28 cellular contexts compared by ENCODE assay signal in genomic region chr4:8869002-8869878, GRCh38. TPM values are rescaled to one million over a fixed set of nuclear protein-coding genes. Genes with fewer than 3 reads are reported as not detected.
"Had no signal": no experiment of that assay in that cellular context is flagged by ENCODE, and none has a peak within 500 bp of the region (broad histone marks: within the 10 kb centered on the region; RNA-seq: fewer than 3 reads in every experiment).

No MANE protein-coding gene starts in this region.

- H3K9me3 ChIP-seq: lower lobe of right lung, mucosa of descending colon had no signal

- H3K36me3 Mint-ChIP-seq: activated CD4-positive, alpha-beta memory T cell treated with anti-CD3 and anti-CD28 coated beads for 36 hours; immature natural killer cell; T-cell had no signal

- H3K9me3 Mint-ChIP-seq: activated CD4-positive, alpha-beta memory T cell treated with anti-CD3 and anti-CD28 coated beads for 36 hours; activated T-helper 2 cell treated with anti-CD3 and anti-CD28 coated beads, Interferon-gamma antibody, Interleukin-2, Interleukin-4, amounts not matched to agents 10 μg/mL and 5 μg/mL and 100 μg/mL, durations not matched to agents 14 hours and 24 hours and 36 hours; immature natural killer cell; T-cell had no signal

- H3K27ac Mint-ChIP-seq: activated T-helper 2 cell treated with anti-CD3 and anti-CD28 coated beads, Interferon-gamma antibody, Interleukin-2, Interleukin-4, amounts not matched to agents 10 μg/mL and 5 μg/mL and 100 μg/mL, durations not matched to agents 14 hours and 24 hours and 36 hours; T-cell had no signal

- DNase-seq: activated CD4-positive, alpha-beta memory T cell treated with anti-CD3 and anti-CD28 coated beads for 36 hours; activated CD4-positive, alpha-beta T cell treated with anti-CD3 and anti-CD28 coated beads for 48 hours; activated CD4-positive, CD25-positive, alpha-beta regulatory T cell; activated naive CD4-positive, alpha-beta T cell; activated T-cell treated with anti-CD3 and anti-CD28 coated beads, Interleukin-2, amount 50 U/mL, for 1 hour; anterior cingulate cortex; central memory CD4-positive, alpha-beta T cell; dermis blood vessel endothelial cell; effector CD8-positive, alpha-beta T cell; foreskin melanocyte; immature natural killer cell; lower lobe of right lung; mesendoderm; mucosa of descending colon; stimulated activated CD4-positive, alpha-beta T cell treated with anti-CD3 and anti-CD28 coated beads, Interleukin-4, amount 100 ng/mL, for 1 hour; stimulated activated naive CD4-positive, alpha-beta T cell treated with Interleukin-2 at 50 U/mL for 16 hours; T-cell; T1000 had no signal

- H3K4me3 Mint-ChIP-seq: activated CD4-positive, alpha-beta memory T cell treated with anti-CD3 and anti-CD28 coated beads for 36 hours had no signal

- ATAC-seq: esophagus mucosa, left lobe of liver, lower lobe of right lung, mucosa of descending colon, SK-N-SH treated with all-trans-retinoic acid at 6 μM for 48 hours, T-cell had no signal

- H3K4me1 Mint-ChIP-seq: immature natural killer cell had no signal

RNA-seq across cellular contexts. Expression of gene HMX1, which starts 2.4 kb away (rescaled TPM):
- total RNA-seq: activated CD4-positive, alpha-beta memory T cell treated with anti-CD3 and anti-CD28 coated beads for 36 hours; activated T-helper 2 cell treated with anti-CD3 and anti-CD28 coated beads, Interferon-gamma antibody, Interleukin-2, Interleukin-4, amounts not matched to agents 10 μg/mL and 5 μg/mL and 100 μg/mL, durations not matched to agents 14 hours and 24 hours and 36 hours; dermis blood vessel endothelial cell; endothelial cell of umbilical vein; esophagus mucosa; kidney epithelial cell; left lobe of liver; lower lobe of right lung; osteoblast; renal cortical epithelial cell; subcutaneous adipose tissue; T-cell; ureter had no signal
